In genomic region chr22:42644422-42645340, GRCh38 we compare ENCODE assay signal across 9 cellular contexts. TPM values are rescaled to one million over a fixed set of nuclear protein-coding genes. Genes with fewer than 3 reads are reported as not detected.
DNase-seq lines count a peak whose midpoint lies in the region; ATAC-seq and TF ChIP-seq lines count a peak whose summit lies in the region.
"Had no signal": no experiment of that assay in that cellular context is flagged by ENCODE, and none has a peak within 500 bp of the region (broad histone marks: within the 10 kb centered on the region; RNA-seq: fewer than 3 reads in every experiment).

No MANE protein-coding gene starts in this region.

- H2AK5ac ChIP-seq in trophoblast cell (ENCODE audit: low read length): peak overlapping the region; percentile 7

- ATAC-seq in RWPE2 (ENCODE audit: low read depth) (no peak), HG03457 (IDR thresholded peaks at IDR 0.05; ENCODE audit: unreplicated experiment) (no peak)

- H3K4me2 ChIP-seq in BLaER1 (peak overlapping the region; percentile 73), trophoblast cell (ENCODE audit: low read length) (no peak overlapping the region)

- no peaks in the 10 kb centered on the region for H3K36me3 ChIP-seq in BLaER1
- peaks cover 10% of the 10 kb centered on the region for H3K36me3 ChIP-seq in RWPE2 (ENCODE audit: low read depth)
- H3K36me3 ChIP-seq in trophoblast cell (ENCODE audit: control insufficient read depth in 1 of 2, insufficient read depth in 2 of 2, low read length in 2 of 2): peaks cover 0 to 7% of the 10 kb centered on the region in 2 experiments

- H3K27me3 ChIP-seq in BLaER1: no peaks in the 10 kb centered on the region
- no peaks in the 10 kb centered on the region for H3K27me3 ChIP-seq in RWPE2 (ENCODE audit: insufficient read depth, poor library complexity, severe bottlenecking)
- no peaks in the 10 kb centered on the region for H3K27me3 ChIP-seq in trophoblast cell (ENCODE audit: insufficient read depth, low read length)

- no peak overlapping the region for H3K4me3 ChIP-seq in BLaER1
- H3K4me3 ChIP-seq in RWPE2 (ENCODE audit: severe bottlenecking): no peak overlapping the region
- H3K4me3 ChIP-seq in fibroblast of mammary gland (ENCODE audit: control insufficient read depth, low read depth, low read length): no peak overlapping the region
- H3K4me3 ChIP-seq in trophoblast cell (ENCODE audit: low read depth, low read length): no peak overlapping the region

- no peak overlapping the region for H2BK12ac ChIP-seq in trophoblast cell (ENCODE audit: low read length)

- H2AFZ ChIP-seq in trophoblast cell (ENCODE audit: insufficient read depth, low read length, poor library complexity): no peak overlapping the region

- H3K4ac ChIP-seq in trophoblast cell (ENCODE audit: low read depth, low read length): peak overlapping the region; percentile 1

- H3K18ac ChIP-seq in trophoblast cell (ENCODE audit: low read length): peak overlapping the region; percentile 17

- peaks cover 7% of the 10 kb centered on the region for H3K79me1 ChIP-seq in trophoblast cell (ENCODE audit: low read length)

- no peak overlapping the region for H4K91ac ChIP-seq in trophoblast cell (ENCODE audit: low read depth, low read length)

- H3K9ac ChIP-seq in BLaER1 (peak overlapping the region; percentile 71), trophoblast cell (ENCODE audit: low read length) (no peak overlapping the region)

- H3K27ac ChIP-seq in BLaER1 (peak overlapping the region; percentile 72), RWPE2 (ENCODE audit: poor library complexity, severe bottlenecking) (peak overlapping the region; percentile 20), trophoblast cell (ENCODE audit: low read depth, low read length) (no peak overlapping the region)

- peak overlapping the region; percentile 12 for H4K12ac ChIP-seq in trophoblast cell (ENCODE audit: low read depth, low read length)

- H3K4me1 ChIP-seq in BLaER1 (peaks cover 81% of the 10 kb centered on the region), RWPE2 (ENCODE audit: insufficient read depth, poor library complexity, severe bottlenecking) (peaks cover 22% of the 10 kb centered on the region), trophoblast cell (ENCODE audit: control insufficient read depth in 1 of 2, insufficient read depth in 2 of 2, low read length in 2 of 2) (peaks cover 24 to 33% of the 10 kb centered on the region in 2 experiments)

- DNase-seq in RWPE2 (ENCODE audit: low spot score) (no peak), fibroblast of mammary gland (ENCODE audit: low read depth) (peak; percentile 45), trophoblast cell (peak in 1 of 2 donors; percentile 45), HuH-7.5 (ENCODE audit: low spot score) (no peak), NCI-H510A treated with DMSO at 0.1 percent for 48 hours (lab: John Stamatoyannopoulos, UW) (no peak), NCI-H345 (lab: John Stamatoyannopoulos, UW) (no peak)
- DNase-seq: central memory CD4-positive, alpha-beta T cell had no signal

- no peak overlapping the region for H3K23ac ChIP-seq in trophoblast cell (ENCODE audit: low read length)

- H3K79me2 ChIP-seq in trophoblast cell (ENCODE audit: control insufficient read depth, insufficient read depth, low read length, poor library complexity): peaks cover 18% of the 10 kb centered on the region

- no peak overlapping the region for H3K14ac ChIP-seq in trophoblast cell (ENCODE audit: low read length)

- WGBS in trophoblast cell (ENCODE audit: extremely low coverage, insufficient coverage, insufficient read length): no CpG with 5 or more reads among the region's 22 CpGs

- H4K8ac ChIP-seq in trophoblast cell (ENCODE audit: low read depth, low read length): no peak overlapping the region

- TF ChIP-seq CTCF in RWPE2 (IDR thresholded peaks at IDR 0.05; ENCODE audit: poor library complexity, severe bottlenecking): no peak
- no peak for TF ChIP-seq CTCF in fibroblast of mammary gland (conservative IDR thresholded peaks at IDR 0.05; ENCODE audit: control insufficient read depth, insufficient read depth, low read depth, low read length)

- peaks cover 93% of the 10 kb centered on the region for H4K20me1 ChIP-seq in BLaER1

- H2BK5ac ChIP-seq in trophoblast cell (ENCODE audit: low read depth, low read length, poor library complexity): no peak overlapping the region

- H3K9me3 ChIP-seq in BLaER1 (no peaks in the 10 kb centered on the region), RWPE2 (ENCODE audit: severe bottlenecking) (no peaks in the 10 kb centered on the region), trophoblast cell (ENCODE audit: insufficient read depth, low read depth, low read length) (no peaks in the 10 kb centered on the region)

- no peak overlapping the region for H2BK120ac ChIP-seq in trophoblast cell (ENCODE audit: insufficient read depth, low read length, poor library complexity)

RNA-seq across cellular contexts. Expression of gene ATP5MGL, which starts 4.3 kb away (rescaled TPM):
- polyA plus RNA-seq in trophoblast cell (2013): not detected in 2 replicates

RNA-seq across cellular contexts. Expression of gene CYB5R3, which starts 4.5 kb away (rescaled TPM):
- polyA plus RNA-seq in trophoblast cell (2013): 155 and 156 TPM in 2 replicates

RNA-seq across cellular contexts. Expression of gene POLDIP3, which starts 30.0 kb away (rescaled TPM):
- polyA plus RNA-seq in trophoblast cell (2013): 43.3 and 46.1 TPM in 2 replicates
